In the genomic region with DNA sequence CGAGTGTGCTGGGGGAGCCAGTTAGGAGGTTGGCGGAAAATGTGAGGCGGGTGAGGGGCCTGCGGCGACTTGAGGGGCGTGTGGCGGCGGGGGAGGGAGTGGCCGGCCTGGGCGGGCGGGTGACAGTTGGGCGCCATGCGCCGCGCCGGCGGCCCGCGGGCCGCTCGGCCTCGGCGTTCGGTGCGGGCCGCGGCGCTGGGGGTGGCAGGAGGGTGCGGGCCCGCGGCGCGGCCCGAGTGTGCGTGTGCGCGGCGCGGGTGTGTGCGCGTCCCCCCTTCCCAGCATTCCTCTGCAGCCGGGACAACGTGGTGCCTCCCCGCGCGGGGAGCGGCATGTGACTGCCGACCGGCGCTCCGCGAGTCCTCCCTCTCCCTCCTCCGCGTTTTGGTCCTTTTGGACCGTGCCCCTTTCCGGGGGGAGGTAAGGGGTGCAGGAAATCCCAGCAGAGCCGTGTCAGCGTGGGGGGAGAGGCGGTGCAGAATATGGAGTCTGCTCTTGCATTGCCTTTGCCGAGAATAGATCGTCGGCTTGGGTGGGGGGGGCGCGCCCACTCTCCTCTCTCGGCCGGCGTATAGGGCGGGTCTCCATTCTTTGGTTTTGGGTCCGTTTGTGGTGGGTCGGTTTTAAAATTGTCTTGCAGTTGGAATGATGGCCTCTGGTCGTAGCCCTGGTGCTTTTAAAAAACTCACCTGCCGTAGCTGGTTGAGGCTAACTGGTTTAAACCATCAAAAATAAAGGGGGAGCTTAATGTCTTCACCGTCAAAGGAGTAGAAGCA, we compare ENCODE assay signal across 8 cellular contexts. TPM values are rescaled to one million over a fixed set of nuclear protein-coding genes. Genes with fewer than 3 reads are reported as not detected.
DNase-seq lines count a peak whose midpoint lies in the region; ATAC-seq and TF ChIP-seq lines count a peak whose summit lies in the region.

No MANE protein-coding gene starts in this region.

- POLR2A ChIA-PET in naive thymus-derived CD8-positive, alpha-beta T cell (lab: Charles Lee), result interaction anchor here (0.7 kb wide), 2 partner anchors 72 to 100 kb away, joined by 5 read pairs; no protein-coding TSS in a partner anchor

- peak overlapping the region; percentile 74 for H3K4me3 ChIP-seq in GM12865 (ENCODE audit: low read depth, low read length)
- peak overlapping the region; percentile 99 for H3K4me3 ChIP-seq in OCI-LY1 (ENCODE audit: low read depth, low read length, poor library complexity, severe bottlenecking)
- peak overlapping the region; percentile 91 for H3K4me3 ChIP-seq in fibroblast of mammary gland (ENCODE audit: control insufficient read depth, low read depth, low read length)
- H3K4me3 ChIP-seq in stomach smooth muscle (ENCODE audit: low read length in 2 of 2), result peak overlapping the region; percentile 86 to 87

- H3K27me3 Mint-ChIP-seq in activated T-helper 17 cell treated with anti-CD3 and anti-CD28 coated beads, Interleukin-2, amount 50 U/mL, for 72 hours, result no peaks in the 10 kb centered on the region
- no peaks in the 10 kb centered on the region for H3K27me3 Mint-ChIP-seq in naive thymus-derived CD8-positive, alpha-beta T cell

- H3K9me2 ChIP-seq in OCI-LY1 (ENCODE audit: low read depth, low read length), result no peaks in the 10 kb centered on the region

- no peaks in the 10 kb centered on the region for H3K9me3 ChIP-seq in OCI-LY1 (ENCODE audit: low read length)
- no peaks in the 10 kb centered on the region for H3K9me3 ChIP-seq in stomach smooth muscle (ENCODE audit: control insufficient read depth in 2 of 2, low read length in 2 of 2)

- peak overlapping the region; percentile 97 for H3K27ac Mint-ChIP-seq in activated T-helper 17 cell treated with anti-CD3 and anti-CD28 coated beads, Interleukin-2, amount 50 U/mL, for 72 hours
- H3K27ac Mint-ChIP-seq in naive thymus-derived CD8-positive, alpha-beta T cell, result peak overlapping the region; percentile 93 to 98 (median 97)

- no peak for ATAC-seq in activated T-helper 17 cell treated with anti-CD3 and anti-CD28 coated beads, Interleukin-2, amount 50 U/mL, for 72 hours (replicated peaks)
- ATAC-seq in naive thymus-derived CD8-positive, alpha-beta T cell, result peak; percentile 2 to 7
- no peak for ATAC-seq in HG03460 (IDR thresholded peaks at IDR 0.05; ENCODE audit: unreplicated experiment)

- H4K20me1 ChIP-seq in OCI-LY1 (ENCODE audit: insufficient read depth, low read length), result no peaks in the 10 kb centered on the region

- H3K36me3 Mint-ChIP-seq in activated T-helper 17 cell treated with anti-CD3 and anti-CD28 coated beads, Interleukin-2, amount 50 U/mL, for 72 hours (ENCODE audit: low read depth), result peaks cover 41% of the 10 kb centered on the region
- no peaks in the 10 kb centered on the region for H3K36me3 Mint-ChIP-seq in naive thymus-derived CD8-positive, alpha-beta T cell

- H3K27me3 ChIP-seq in OCI-LY1 (ENCODE audit: insufficient read depth, low read length), result no peaks in the 10 kb centered on the region
- no peaks in the 10 kb centered on the region for H3K27me3 ChIP-seq in stomach smooth muscle (ENCODE audit: control insufficient read depth in 1 of 2, insufficient read depth in 2 of 2, low read length in 2 of 2)

- peak overlapping the region; percentile 76 for H3K4me2 ChIP-seq in OCI-LY1 (ENCODE audit: low read length)

- H3K79me2 ChIP-seq in OCI-LY1 (ENCODE audit: insufficient read depth, low read length), result peaks cover 70% of the 10 kb centered on the region

- H3K9ac ChIP-seq in OCI-LY1 (ENCODE audit: low read length), result peak overlapping the region; percentile 100
- peak overlapping the region; percentile 84 to 87 for H3K9ac ChIP-seq in stomach smooth muscle (ENCODE audit: low read length in 2 of 2)

- H2AFZ ChIP-seq in OCI-LY1 (ENCODE audit: low read length), result no peak overlapping the region

- peaks cover 13% of the 10 kb centered on the region for H3K36me3 ChIP-seq in OCI-LY1 (ENCODE audit: insufficient read depth, low read length)
- no peaks in the 10 kb centered on the region for H3K36me3 ChIP-seq in stomach smooth muscle (ENCODE audit: control insufficient read depth in 2 of 2, insufficient read depth in 2 of 2, low read length in 2 of 2)

- H3K27ac ChIP-seq in OCI-LY1 (ENCODE audit: low read depth, low read length, poor library complexity, severe bottlenecking) (peak overlapping the region; percentile 84), stomach smooth muscle (ENCODE audit: low read length) (peak overlapping the region; percentile 82)

- intact Hi-C loops in posterior vena cava (cut with DNase I), result loop anchor here (5.0 to 10.0 kb wide), 2 partner anchors 72 to 100 kb away; partner anchors contain the start of gene CNOT8 (in 1 of the 2)

- H3K4me1 Mint-ChIP-seq in activated T-helper 17 cell treated with anti-CD3 and anti-CD28 coated beads, Interleukin-2, amount 50 U/mL, for 72 hours, result peaks cover 46% of the 10 kb centered on the region
- peaks cover 40 to 69% (median 61%) of the 10 kb centered on the region in 4 donors for H3K4me1 Mint-ChIP-seq in naive thymus-derived CD8-positive, alpha-beta T cell

- peak; percentile 59 for DNase-seq in GM12865 (ENCODE audit: low read depth)
- DNase-seq in fibroblast of mammary gland (ENCODE audit: low read depth), result no peak
- peak; percentile 17 to 75 (median 44) for DNase-seq in naive thymus-derived CD8-positive, alpha-beta T cell
- no peak for DNase-seq in posterior vena cava (ENCODE audit: low spot score)

- TF ChIP-seq CTCF in GM12865 (IDR thresholded peaks at IDR 0.05; ENCODE audit: insufficient read depth, low read depth, low read length, missing control alignments) (no peak), OCI-LY1 (IDR thresholded peaks at IDR 0.05; ENCODE audit: low read length) (no peak), fibroblast of mammary gland (conservative IDR thresholded peaks at IDR 0.05; ENCODE audit: control insufficient read depth, insufficient read depth, low read depth, low read length) (no peak)

- peaks cover 62% of the 10 kb centered on the region for H3K4me1 ChIP-seq in OCI-LY1 (ENCODE audit: insufficient read depth, low read length, severe bottlenecking)
- peaks cover 37% of the 10 kb centered on the region for H3K4me1 ChIP-seq in stomach smooth muscle (ENCODE audit: control insufficient read depth, insufficient read depth, low read length)

- no peaks in the 10 kb centered on the region for H3K9me3 Mint-ChIP-seq in activated T-helper 17 cell treated with anti-CD3 and anti-CD28 coated beads, Interleukin-2, amount 50 U/mL, for 72 hours
- H3K9me3 Mint-ChIP-seq in naive thymus-derived CD8-positive, alpha-beta T cell, result no peaks in the 10 kb centered on the region

- no peaks in the 10 kb centered on the region for H3F3A ChIP-seq in OCI-LY1 (ENCODE audit: insufficient read depth, low read length)

- peak overlapping the region; percentile 97 for H3K4me3 Mint-ChIP-seq in activated T-helper 17 cell treated with anti-CD3 and anti-CD28 coated beads, Interleukin-2, amount 50 U/mL, for 72 hours
- peak overlapping the region; percentile 93 to 99 (median 98) for H3K4me3 Mint-ChIP-seq in naive thymus-derived CD8-positive, alpha-beta T cell

RNA-seq across cellular contexts. Expression of gene LARP1, which starts 1.9 kb away (rescaled TPM):
- total RNA-seq in activated T-helper 17 cell treated with anti-CD3 and anti-CD28 coated beads, Interleukin-2, amount 50 U/mL, for 72 hours, result 100 to 1,000 TPM; 121 to 242 TPM
- total RNA-seq in naive thymus-derived CD8-positive, alpha-beta T cell, result 100 to 1,000 TPM; 177 to 180 TPM
- polyA plus RNA-seq in naive thymus-derived CD8-positive, alpha-beta T cell, result 10 to 100 TPM; 10.9 to 29.4 (median 13.8) TPM
- total RNA-seq in posterior vena cava, result 100 to 1,000 TPM; 111 to 128 TPM

Comparison
In these comparisons a context has a peak if more than half of its experiments do, and no peak if none do; other contexts are left out.
1. DNase-seq: peak in GM12865 (single experiment) and naive thymus-derived CD8-positive, alpha-beta T cell (10 of 10); none in fibroblast of mammary gland (single experiment) and posterior vena cava (single experiment).
2. ATAC-seq: peak in naive thymus-derived CD8-positive, alpha-beta T cell (2 of 2); none in activated T-helper 17 cell treated with anti-CD3 and anti-CD28 coated beads, Interleukin-2, amount 50 U/mL, for 72 hours (single experiment) and HG03460 (single experiment).
3. Peak in every context shown above with its lines, with median percentiles within 50 percentile points of each other: H3K4me3 ChIP-seq.